8 cellular contexts compared by ENCODE assay signal in genomic region chr10:110893559-110894179, GRCh38. TPM values are rescaled to one million over a fixed set of nuclear protein-coding genes. Genes with fewer than 3 reads are reported as not detected.
DNase-seq lines count a peak whose midpoint lies in the region; ATAC-seq and TF ChIP-seq lines count a peak whose summit lies in the region.

No MANE protein-coding gene starts in this region.

- H3K27me3 ChIP-seq in smooth muscle cell (ENCODE audit: low read depth), result no peaks in the 10 kb centered on the region

- no peak overlapping the region for H3K9ac ChIP-seq in smooth muscle cell (ENCODE audit: low read depth)

- H2AFZ ChIP-seq in smooth muscle cell (ENCODE audit: low read depth), result no peak overlapping the region

- 62% methylated on average over 4 of the region's 4 CpGs for WGBS in smooth muscle cell (ENCODE audit: low lambda C conversion rate)

- H3K27ac ChIP-seq in smooth muscle cell (ENCODE audit: low read depth), result no peak overlapping the region

- intact Hi-C loops in activated CD8-positive, alpha-beta T cell treated with anti-CD3 and anti-CD28 coated beads for 36 hours (cut with micrococcal nuclease), result loop anchor here (1.0 kb wide), 2 partner anchors 89 to 147 kb away; no protein-coding TSS in a partner anchor
- intact Hi-C loops in left cardiac atrium (cut with DNase I), result loop anchor here (5.0 to 10.0 kb wide), 4 partner anchors 91 to 279 kb away; no protein-coding TSS in a partner anchor

- H3F3A ChIP-seq in smooth muscle cell (ENCODE audit: low read depth), result no peaks in the 10 kb centered on the region

- peaks cover 61% of the 10 kb centered on the region for H3K4me1 Mint-ChIP-seq in activated CD8-positive, alpha-beta T cell treated with anti-CD3 and anti-CD28 coated beads for 36 hours (ENCODE audit: low read depth)

- H3K27ac Mint-ChIP-seq in activated CD8-positive, alpha-beta T cell treated with anti-CD3 and anti-CD28 coated beads for 36 hours, result peak overlapping the region; percentile 57

- peaks cover 12% of the 10 kb centered on the region for H3K79me2 ChIP-seq in smooth muscle cell (ENCODE audit: low read depth)

- ATAC-seq in GM21786 (IDR thresholded peaks at IDR 0.05; ENCODE audit: unreplicated experiment), result peak; percentile 80
- ATAC-seq in activated CD8-positive, alpha-beta T cell treated with anti-CD3 and anti-CD28 coated beads for 36 hours, result peak; percentile 83
- ATAC-seq in left cardiac atrium, result peak; percentile 77

- peaks cover 10% of the 10 kb centered on the region for H3K36me3 ChIP-seq in smooth muscle cell (ENCODE audit: low read depth)

- H3K4me3 ChIP-seq in smooth muscle cell, result no peak overlapping the region

- H3K36me3 Mint-ChIP-seq in activated CD8-positive, alpha-beta T cell treated with anti-CD3 and anti-CD28 coated beads for 36 hours (ENCODE audit: low read depth), result peaks cover 49% of the 10 kb centered on the region

- peak; percentile 41 for DNase-seq in NCI-H2171 treated with DMSO at 0.1 percent for 48 hours (lab: John Stamatoyannopoulos, UW)
- DNase-seq in NCI-H2171 (lab: John Stamatoyannopoulos, UW), result no peak
- peak; percentile 25 for DNase-seq in NCI-H1105 treated with DMSO at 0.1 percent for 48 hours (lab: John Stamatoyannopoulos, UW)
- DNase-seq in activated CD8-positive, alpha-beta T cell treated with anti-CD3 and anti-CD28 coated beads for 36 hours, result no peak
- no peak for DNase-seq in left cardiac atrium
- DNase-seq in smooth muscle cell (lab: John Stamatoyannopoulos, UW; ENCODE audit: unreplicated experiment), result no peak
- DNase-seq in stimulated activated CD4-positive, alpha-beta T cell treated with anti-CD3 and anti-CD28 coated beads, Interleukin-4, amount 100 ng/mL, for 1 hour, result no peak

- no peak overlapping the region for H3K4me2 ChIP-seq in smooth muscle cell

- no peaks in the 10 kb centered on the region for H3K27me3 Mint-ChIP-seq in activated CD8-positive, alpha-beta T cell treated with anti-CD3 and anti-CD28 coated beads for 36 hours

- H3K4me1 ChIP-seq in smooth muscle cell (ENCODE audit: low read depth), result no peaks in the 10 kb centered on the region

- no peak overlapping the region for H3K4me3 Mint-ChIP-seq in activated CD8-positive, alpha-beta T cell treated with anti-CD3 and anti-CD28 coated beads for 36 hours

- CTCF ChIA-PET in activated CD8-positive, alpha-beta T cell treated with anti-CD3 and anti-CD28 coated beads for 36 hours (lab: Charles Lee), result interaction anchor here (0.6 to 8.9 kb wide), 28 partner anchors 10 to 283 kb away, joined by 3 to 71 read pairs (median 4); partner anchors contain the start of gene BBIP1

- H3K9me3 ChIP-seq in smooth muscle cell (replicated peaks; ENCODE audit: low read depth), result no peaks in the 10 kb centered on the region

- POLR2A ChIA-PET in activated CD8-positive, alpha-beta T cell treated with anti-CD3 and anti-CD28 coated beads for 36 hours (lab: Charles Lee), result no interaction called here

- TF ChIP-seq CTCF in activated CD8-positive, alpha-beta T cell treated with anti-CD3 and anti-CD28 coated beads for 36 hours (IDR thresholded peaks at IDR 0.05), result peak; percentile 68
- TF ChIP-seq CTCF in smooth muscle cell (IDR thresholded peaks at IDR 0.05; ENCODE audit: borderline replicate concordance, insufficient read depth, poor library complexity, severe bottlenecking), result peak; percentile 60

- H4K20me1 ChIP-seq in smooth muscle cell (ENCODE audit: low read depth), result peaks cover 12% of the 10 kb centered on the region

- no peaks in the 10 kb centered on the region for H3K9me3 Mint-ChIP-seq in activated CD8-positive, alpha-beta T cell treated with anti-CD3 and anti-CD28 coated beads for 36 hours

RNA-seq across cellular contexts. Expression of gene PDCD4, which starts 21.9 kb away (rescaled TPM):
- total RNA-seq in activated CD8-positive, alpha-beta T cell treated with anti-CD3 and anti-CD28 coated beads for 36 hours, result 100 to 1,000 TPM; 186 to 190 TPM
- total RNA-seq in left cardiac atrium (10 to 100 TPM; 46.7 to 71.2 TPM), smooth muscle cell (67.0 and 73.5 TPM in 2 replicates)
- polyA plus RNA-seq in smooth muscle cell, result 124 and 141 TPM in 2 replicates

RNA-seq across cellular contexts. Expression of gene BBIP1, which starts 25.3 kb away (rescaled TPM):
- total RNA-seq in activated CD8-positive, alpha-beta T cell treated with anti-CD3 and anti-CD28 coated beads for 36 hours, result 10 to 100 TPM; 41.2 to 44.4 TPM
- total RNA-seq in left cardiac atrium (10 to 100 TPM; 22.8 to 25.5 TPM), smooth muscle cell (19.5 and 22.3 TPM in 2 replicates)
- polyA plus RNA-seq in smooth muscle cell, result 17.8 and 26.3 TPM in 2 replicates

RNA-seq across cellular contexts. Expression of gene SHOC2, which starts 25.7 kb away (rescaled TPM):
- 10 to 100 TPM; 34.2 to 35.4 TPM for total RNA-seq in activated CD8-positive, alpha-beta T cell treated with anti-CD3 and anti-CD28 coated beads for 36 hours
- 10 to 100 TPM; 43.0 to 49.4 TPM for total RNA-seq in left cardiac atrium
- 45.1 and 54.4 TPM in 2 replicates for total RNA-seq in smooth muscle cell
- polyA plus RNA-seq in smooth muscle cell, result 19.3 and 22.7 TPM in 2 replicates

Comparison
In these comparisons a context has a peak if more than half of its experiments do, and no peak if none do; other contexts are left out.
1. DNase-seq: peak in NCI-H2171 treated with DMSO at 0.1 percent for 48 hours (single experiment) and NCI-H1105 treated with DMSO at 0.1 percent for 48 hours (single experiment); none in NCI-H2171 (single experiment), activated CD8-positive, alpha-beta T cell treated with anti-CD3 and anti-CD28 coated beads for 36 hours (single experiment), left cardiac atrium (single experiment), smooth muscle cell (single experiment) and stimulated activated CD4-positive, alpha-beta T cell treated with anti-CD3 and anti-CD28 coated beads, Interleukin-4, amount 100 ng/mL, for 1 hour (single experiment).
2. Peak in every context shown above with its lines, with median percentiles within 50 percentile points of each other: ATAC-seq.